In genomic region chr15:101481917-101482525, GRCh38 we compare ENCODE assay signal across 19 cellular contexts. TPM values are rescaled to one million over a fixed set of nuclear protein-coding genes. Genes with fewer than 3 reads are reported as not detected.
DNase-seq lines count a peak whose midpoint lies in the region; ATAC-seq lines count a peak whose summit lies in the region.
"Had no signal": no experiment of that assay in that cellular context is flagged by ENCODE, and none has a peak within 500 bp of the region (broad histone marks: within the 10 kb centered on the region; RNA-seq: fewer than 3 reads in every experiment).

No MANE protein-coding gene starts in this region.

- DNase-seq in stimulated activated naive CD8-positive, alpha-beta T cell treated with anti-CD3 and anti-CD28 coated beads, Interleukin-15, amount 100 ng/mL, for 72 hours: no peak
- no peak for DNase-seq in stimulated activated naive CD8-positive, alpha-beta T cell treated with anti-CD3 and anti-CD28 coated beads, Interleukin-15, Interleukin-2, amounts not matched to agents 100 U/mL and 50 U/mL, for 24 hours
- peak; percentile 77 for DNase-seq in posterior vena cava (ENCODE audit: low spot score)
- no peak for DNase-seq in COR-L47 (lab: John Stamatoyannopoulos, UW)
- no peak for DNase-seq in glomerular visceral epithelial cell (ENCODE audit: extremely low spot score)
- no peak for DNase-seq in NOMO-1 treated with dmso at 0.1 percent for 144 hours (lab: John Stamatoyannopoulos, UW; ENCODE audit: unreplicated experiment)
- DNase-seq: activated CD4-positive, alpha-beta T cell treated with anti-CD3 and anti-CD28 coated beads, Interleukin-2, amount 10 ng/mL, durations not matched to agents 7 days and 5 days; activated naive CD8-positive, alpha-beta T cell treated with anti-CD3 and anti-CD28 coated beads, Interleukin-2, amount 50 U/mL, for 24 hours; HFFc6; immature natural killer cell; NCI-H1105 treated with DMSO at 0.1 percent for 48 hours; NCI-H446 treated with DMSO at 0.1 percent for 48 hours; SK-N-SH; stimulated activated CD4-positive, alpha-beta T cell treated with anti-CD3 and anti-CD28 coated beads, Interleukin-4, amount 100 ng/mL, for 1 hour; stimulated activated naive CD4-positive, alpha-beta T cell treated with Interleukin-2 at 50 U/mL for 16 hours; upper lobe of right lung had no signal

- no peaks in the 10 kb centered on the region for H3K9me3 Mint-ChIP-seq in stimulated activated naive CD8-positive, alpha-beta T cell treated with anti-CD3 and anti-CD28 coated beads, Interleukin-15, amount 100 ng/mL, for 72 hours
- H3K9me3 Mint-ChIP-seq: activated CD4-positive, alpha-beta T cell treated with anti-CD3 and anti-CD28 coated beads, Interleukin-2, amount 10 ng/mL, durations not matched to agents 7 days and 5 days; activated naive CD8-positive, alpha-beta T cell treated with anti-CD3 and anti-CD28 coated beads, Interleukin-2, amount 50 U/mL, for 24 hours; activated T-helper 2 cell treated with anti-CD3 and anti-CD28 coated beads, Interferon-gamma antibody, Interleukin-2, Interleukin-4, amounts not matched to agents 10 μg/mL and 5 μg/mL and 100 μg/mL, durations not matched to agents 14 hours and 24 hours and 36 hours; HFFc6; immature natural killer cell had no signal

- ATAC-seq in stimulated activated naive CD8-positive, alpha-beta T cell treated with anti-CD3 and anti-CD28 coated beads, Interleukin-15, amount 100 ng/mL, for 72 hours: peak; percentile 10
- no peak for ATAC-seq in stimulated activated naive CD8-positive, alpha-beta T cell treated with anti-CD3 and anti-CD28 coated beads, Interleukin-15, Interleukin-2, amounts not matched to agents 100 U/mL and 50 U/mL, for 24 hours
- ATAC-seq in esophagus mucosa (peak; percentile 79), HG03354 (IDR thresholded peaks at IDR 0.05; ENCODE audit: poor library complexity, severe bottlenecking, unreplicated experiment) (no peak)
- ATAC-seq: activated naive CD8-positive, alpha-beta T cell treated with anti-CD3 and anti-CD28 coated beads, Interleukin-2, amount 50 U/mL, for 24 hours; upper lobe of right lung had no signal

- intact Hi-C loops in posterior vena cava (cut with DNase I): no loop called here

- no peak overlapping the region for H3K4me3 Mint-ChIP-seq in stimulated activated naive CD8-positive, alpha-beta T cell treated with anti-CD3 and anti-CD28 coated beads, Interleukin-15, amount 100 ng/mL, for 72 hours
- H3K4me3 Mint-ChIP-seq: activated CD4-positive, alpha-beta T cell treated with anti-CD3 and anti-CD28 coated beads, Interleukin-2, amount 10 ng/mL, durations not matched to agents 7 days and 5 days; activated naive CD8-positive, alpha-beta T cell treated with anti-CD3 and anti-CD28 coated beads, Interleukin-2, amount 50 U/mL, for 24 hours; HFFc6; immature natural killer cell had no signal

- H3K4me1 Mint-ChIP-seq in stimulated activated naive CD8-positive, alpha-beta T cell treated with anti-CD3 and anti-CD28 coated beads, Interleukin-15, amount 100 ng/mL, for 72 hours: peaks cover 14% of the 10 kb centered on the region
- H3K4me1 Mint-ChIP-seq: activated CD4-positive, alpha-beta T cell treated with anti-CD3 and anti-CD28 coated beads, Interleukin-2, amount 10 ng/mL, durations not matched to agents 7 days and 5 days; activated naive CD8-positive, alpha-beta T cell treated with anti-CD3 and anti-CD28 coated beads, Interleukin-2, amount 50 U/mL, for 24 hours; immature natural killer cell had no signal

- H3K27ac Mint-ChIP-seq in stimulated activated naive CD8-positive, alpha-beta T cell treated with anti-CD3 and anti-CD28 coated beads, Interleukin-15, amount 100 ng/mL, for 72 hours: peak overlapping the region in 1 of 2 donors; percentile 49
- H3K27ac Mint-ChIP-seq: activated CD4-positive, alpha-beta T cell treated with anti-CD3 and anti-CD28 coated beads, Interleukin-2, amount 10 ng/mL, durations not matched to agents 7 days and 5 days; activated naive CD8-positive, alpha-beta T cell treated with anti-CD3 and anti-CD28 coated beads, Interleukin-2, amount 50 U/mL, for 24 hours; activated T-helper 2 cell treated with anti-CD3 and anti-CD28 coated beads, Interferon-gamma antibody, Interleukin-2, Interleukin-4, amounts not matched to agents 10 μg/mL and 5 μg/mL and 100 μg/mL, durations not matched to agents 14 hours and 24 hours and 36 hours; HFFc6; immature natural killer cell had no signal

- peaks cover 49% of the 10 kb centered on the region for H3K27me3 Mint-ChIP-seq in stimulated activated naive CD8-positive, alpha-beta T cell treated with anti-CD3 and anti-CD28 coated beads, Interleukin-15, amount 100 ng/mL, for 72 hours

RNA-seq across cellular contexts. Expression of gene PCSK6, which starts 7.5 kb away (rescaled TPM):
- 6.7 TPM for total RNA-seq in esophagus mucosa
- total RNA-seq in posterior vena cava: 1 to 10 TPM; 9.2 to 9.8 TPM
- total RNA-seq: HFFc6 had no signal

Comparison
In these comparisons a context has a peak if more than half of its experiments do, and no peak if none do; other contexts are left out.
1. ATAC-seq: peak in stimulated activated naive CD8-positive, alpha-beta T cell treated with anti-CD3 and anti-CD28 coated beads, Interleukin-15, amount 100 ng/mL, for 72 hours (single experiment) and esophagus mucosa (single experiment); none in stimulated activated naive CD8-positive, alpha-beta T cell treated with anti-CD3 and anti-CD28 coated beads, Interleukin-15, Interleukin-2, amounts not matched to agents 100 U/mL and 50 U/mL, for 24 hours (single experiment) and HG03354 (single experiment).